In the genomic region with DNA sequence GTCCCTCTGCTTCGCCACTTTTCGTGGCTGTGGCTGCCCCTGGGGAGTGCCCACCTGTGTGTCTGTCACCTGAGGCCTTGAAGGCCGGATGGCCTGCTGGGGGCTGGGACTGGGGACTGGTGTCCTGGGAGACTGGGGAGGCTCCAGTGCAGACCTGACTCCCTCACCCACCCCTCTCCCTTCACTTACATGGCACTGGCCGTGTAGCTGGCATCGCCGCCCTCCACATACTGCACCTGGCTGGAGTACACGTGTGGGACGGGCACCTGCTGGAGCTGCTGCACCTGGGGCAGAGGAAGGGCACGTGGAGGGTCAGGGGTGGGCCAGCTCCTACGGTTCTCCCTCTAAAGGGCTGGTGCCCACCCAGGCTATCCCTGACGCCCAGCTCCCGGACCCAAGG, we compare ENCODE assay signal across 19 cellular contexts. TPM values are rescaled to one million over a fixed set of nuclear protein-coding genes. Genes with fewer than 3 reads are reported as not detected.
A peak's percentile ranks its signal among the peaks of the same experiment; 100 is the strongest.
DNase-seq lines count a peak whose midpoint lies in the region; ATAC-seq and TF ChIP-seq lines count a peak whose summit lies in the region.
"Had no signal": no experiment of that assay in that cellular context is flagged by ENCODE, and none has a peak within 500 bp of the region (broad histone marks: within the 10 kb centered on the region; RNA-seq: fewer than 3 reads in every experiment).

No MANE protein-coding gene starts in this region.

- H3K27ac Mint-ChIP-seq in osteocyte (ENCODE audit: unreplicated experiment) (no peak overlapping the region), type B pancreatic cell (no peak overlapping the region), T-cell (peak overlapping the region in 1 of 2 donors; percentile 79)

- no peak for TF ChIP-seq CTCF in heart left ventricle (IDR thresholded peaks at IDR 0.05)
- TF ChIP-seq CTCF in esophagus squamous epithelium (IDR thresholded peaks at IDR 0.05) = no peak
- no peak for TF ChIP-seq CTCF in osteocyte (IDR thresholded peaks at IDR 0.05)
- TF ChIP-seq CTCF in type B pancreatic cell (conservative IDR thresholded peaks at IDR 0.05) = no peak

- no peak for DNase-seq in heart left ventricle
- no peak for DNase-seq in left ventricle myocardium superior
- DNase-seq in esophagus squamous epithelium (lab: John Stamatoyannopoulos, UW) = no peak
- DNase-seq in osteocyte (ENCODE audit: extremely low spot score, unreplicated experiment) = no peak
- DNase-seq in type B pancreatic cell (ENCODE audit: extremely low spot score, unreplicated experiment) = no peak
- no peak for DNase-seq in head of caudate nucleus
- DNase-seq in T-cell = no peak
- DNase-seq: activated CD8-positive, alpha-beta memory T cell treated with anti-CD3 and anti-CD28 coated beads, Interleukin-2, amount 50 U/mL, for 48 hours; DMS53; NCI-H510A; SHP77 had no signal

- intact Hi-C loops in heart left ventricle (cut with DNase I) = no loop called here
- intact Hi-C loops in left ventricle myocardium superior (cut with micrococcal nuclease) = no loop called here
- intact Hi-C loops in esophagus squamous epithelium (cut with DNase I) = no loop called here
- intact Hi-C loops in head of caudate nucleus (cut with DNase I) = no loop called here

- H3K9me3 ChIP-seq in heart left ventricle (no peaks in the 10 kb centered on the region), esophagus squamous epithelium (no peaks in the 10 kb centered on the region)

- TF ChIP-seq POLR2A in heart left ventricle (IDR thresholded peaks at IDR 0.05) = no peak
- no peak for TF ChIP-seq POLR2A in esophagus squamous epithelium (IDR thresholded peaks at IDR 0.05)

- peak in 1 of 4 donors; percentile 1 for ATAC-seq in heart left ventricle
- no peak for ATAC-seq in left ventricle myocardium superior
- ATAC-seq in HG03280 (IDR thresholded peaks at IDR 0.05; ENCODE audit: unreplicated experiment) = no peak
- no peak for ATAC-seq in T-cell (replicated peaks in 1 of 4)

- peaks cover 4% of the 10 kb centered on the region for H3K4me1 Mint-ChIP-seq in osteocyte (ENCODE audit: unreplicated experiment)
- H3K4me1 Mint-ChIP-seq in type B pancreatic cell (ENCODE audit: unreplicated experiment) = peaks cover 7% of the 10 kb centered on the region
- H3K4me1 Mint-ChIP-seq in T-cell = peaks cover 18 to 38% (median 36%) of the 10 kb centered on the region in 3 donors

- WGBS in heart left ventricle, 4 donors = 80 to 96% (median 93%) methylated on average over 3 to 12 of the region's 12 CpGs
- 100% methylated on average over 3 of the region's 12 CpGs for WGBS in esophagus squamous epithelium, 2 donors

- H3K4me3 ChIP-seq in heart left ventricle (peak overlapping the region in 3 of 12 donors; percentile 58 to 69 (median 62)), esophagus squamous epithelium (peak overlapping the region in 1 of 4 donors; percentile 74)

- H3K27me3 ChIP-seq in heart left ventricle (no peaks in the 10 kb centered on the region), esophagus squamous epithelium (no peaks in the 10 kb centered on the region)

- H3K9me3 Mint-ChIP-seq in osteocyte (ENCODE audit: unreplicated experiment) = no peaks in the 10 kb centered on the region
- no peaks in the 10 kb centered on the region for H3K9me3 Mint-ChIP-seq in type B pancreatic cell
- no peaks in the 10 kb centered on the region for H3K9me3 Mint-ChIP-seq in T-cell

- H3K36me3 Mint-ChIP-seq in osteocyte (ENCODE audit: unreplicated experiment) (peaks cover 19% of the 10 kb centered on the region), type B pancreatic cell (peaks cover 12% of the 10 kb centered on the region), T-cell (peaks cover 24% of the 10 kb centered on the region)

- H3K4me1 ChIP-seq in heart left ventricle (peaks cover 0 to 41% (median 18%) of the 10 kb centered on the region in 12 donors), esophagus squamous epithelium (peaks cover 11 to 26% (median 21%) of the 10 kb centered on the region in 3 donors)

- POLR2A ChIA-PET in T-cell (lab: Charles Lee) = interaction anchor here in 1 of 2 donors (0.6 to 0.9 kb wide), 3 partner anchors 8 to 29 kb away, joined by 4 to 8 read pairs (median 5); no protein-coding TSS in a partner anchor

- H3K36me3 ChIP-seq in heart left ventricle (peaks cover 0 to 36% (median 20%) of the 10 kb centered on the region in 9 donors), esophagus squamous epithelium (peaks cover 0 to 65% (median 6%) of the 10 kb centered on the region in 3 donors)

- CTCF ChIA-PET in T-cell (lab: Charles Lee) = interaction anchor here in 1 of 2 donors (0.7 to 1.0 kb wide), 2 partner anchors 40 to 159 kb away, joined by 3 read pairs; partner anchors contain the start of genes ASF1B and PODNL1

- H3K4me3 Mint-ChIP-seq in osteocyte (ENCODE audit: unreplicated experiment) (peak overlapping the region; percentile 48), type B pancreatic cell (peak overlapping the region; percentile 54), T-cell (peak overlapping the region in 1 of 3 donors; percentile 57)

- H3K27ac ChIP-seq in heart left ventricle (peak overlapping the region in 11 of 12 donors; percentile 69 to 89 (median 78)), esophagus squamous epithelium (peak overlapping the region; percentile 61 to 84 (median 78))
- H3K27ac ChIP-seq: GM23248 had no signal

- H3K27me3 Mint-ChIP-seq in osteocyte (ENCODE audit: unreplicated experiment) (no peaks in the 10 kb centered on the region), type B pancreatic cell (no peaks in the 10 kb centered on the region), T-cell (no peaks in the 10 kb centered on the region)

RNA-seq across cellular contexts. Expression of gene DCAF15, which starts 25.5 kb away (rescaled TPM):
- 10 to 100 TPM in 8 of 9 donors, 1 to 10 TPM in 1; 8.4 to 21.4 (median 17.6) TPM for total RNA-seq in heart left ventricle
- 10 to 100 TPM; 24.3 to 25.8 TPM for polyA plus RNA-seq in heart left ventricle
- total RNA-seq in left ventricle myocardium superior = 18.2 TPM
- total RNA-seq in esophagus squamous epithelium = 10 to 100 TPM; 14.7 to 23.1 (median 19.5) TPM
- total RNA-seq in osteocyte = 27.4 and 29.3 TPM in 2 replicates
- total RNA-seq in type B pancreatic cell (ENCODE audit: low replicate concordance) = 35.8 and 50.1 TPM in 2 replicates
- total RNA-seq in T-cell = 100 to 1,000 TPM in 3 of 5 donors, 10 to 100 TPM in 2; 67.3 to 118 (median 110) TPM

RNA-seq across cellular contexts. Expression of gene RFX1, which starts 28.3 kb away (rescaled TPM):
- total RNA-seq in heart left ventricle (10 to 100 TPM in 5 of 9 donors, 1 to 10 TPM in 4; 6.0 to 15.4 (median 11.6) TPM), left ventricle myocardium superior (15.7 TPM), esophagus squamous epithelium (1 to 10 TPM; 1.8 to 7.5 (median 3.9) TPM), osteocyte (12.3 and 15.7 TPM in 2 replicates), type B pancreatic cell (ENCODE audit: low replicate concordance) (19.3 and 21.8 TPM in 2 replicates), T-cell (10 to 100 TPM; 18.4 to 27.1 (median 23.1) TPM)
- 1 to 10 TPM; 4.0 to 6.2 TPM for polyA plus RNA-seq in heart left ventricle

RNA-seq across cellular contexts. Expression of gene PODNL1, which starts 39.6 kb away (rescaled TPM):
- 1 to 10 TPM in 5 of 9 donors, under 1 TPM in 3, not detected in 1; 0.36 to 6.3 (median 1.5) TPM for total RNA-seq in heart left ventricle
- 1 to 10 TPM; 1.6 to 1.7 TPM for polyA plus RNA-seq in heart left ventricle
- 2.0 TPM for total RNA-seq in left ventricle myocardium superior
- 1 to 10 TPM; 2.3 to 8.0 (median 3.3) TPM for total RNA-seq in esophagus squamous epithelium
- 2.3 and 2.4 TPM in 2 replicates for total RNA-seq in osteocyte
- total RNA-seq in type B pancreatic cell (ENCODE audit: low replicate concordance) = 0.48 and 0.75 TPM in 2 replicates
- under 1 TPM in 1 of 5 donors, not detected in 4; 0.09 TPM for total RNA-seq in T-cell
- total RNA-seq: dermis microvascular lymphatic vessel endothelial cell had no signal

RNA-seq across cellular contexts. Expression of gene RLN3, which starts 50.1 kb away (rescaled TPM):
- total RNA-seq in heart left ventricle = not detected
- not detected for polyA plus RNA-seq in heart left ventricle
- total RNA-seq in left ventricle myocardium superior = not detected
- not detected for total RNA-seq in esophagus squamous epithelium
- not detected in 2 replicates for total RNA-seq in osteocyte
- not detected in 2 replicates for total RNA-seq in type B pancreatic cell (ENCODE audit: low replicate concordance)
- not detected for total RNA-seq in T-cell
- total RNA-seq: dermis microvascular lymphatic vessel endothelial cell, fibroblast of villous mesenchyme, GM23248, HT1080, lower leg skin, renal cortical epithelial cell had no signal
- polyA plus RNA-seq: adipose tissue, GM23248 had no signal

RNA-seq across cellular contexts. Expression of gene IL27RA, which starts 53.8 kb away (rescaled TPM):
- total RNA-seq in heart left ventricle (1 to 10 TPM; 2.4 to 8.2 (median 4.2) TPM), left ventricle myocardium superior (5.4 TPM), esophagus squamous epithelium (1 to 10 TPM in 3 of 4 donors, under 1 TPM in 1; 0.83 to 4.9 (median 2.1) TPM), osteocyte (1.8 and 1.9 TPM in 2 replicates), type B pancreatic cell (ENCODE audit: low replicate concordance) (0.95 and 2.8 TPM in 2 replicates), T-cell (10 to 100 TPM; 44.2 to 82.4 (median 66.5) TPM)
- 1 to 10 TPM; 3.2 to 5.1 TPM for polyA plus RNA-seq in heart left ventricle
